ENCODE assay signal across 25 cellular contexts in the genomic region with DNA sequence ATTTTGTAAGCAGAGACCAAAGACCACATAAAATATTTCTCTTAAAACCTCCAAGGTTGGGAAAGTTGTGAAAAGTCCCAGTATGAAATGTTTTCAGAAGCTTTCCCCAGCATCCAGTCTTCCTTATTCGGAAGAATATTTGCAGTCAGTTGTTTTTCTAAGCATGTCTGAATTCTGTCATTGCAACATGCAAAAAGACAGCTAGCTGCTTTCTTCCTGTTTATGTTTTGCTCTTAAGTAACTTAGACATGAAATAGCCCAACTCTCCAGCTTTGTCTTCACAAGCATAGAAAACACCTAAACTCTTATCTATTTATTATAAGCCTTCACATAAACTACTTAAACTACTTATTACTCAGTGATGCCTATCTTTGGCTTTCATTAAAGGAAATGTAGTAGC. TPM values are rescaled to one million over a fixed set of nuclear protein-coding genes. Genes with fewer than 3 reads are reported as not detected.
"Had no signal": no experiment of that assay in that cellular context is flagged by ENCODE, and none has a peak within 500 bp of the region (broad histone marks: within the 10 kb centered on the region; RNA-seq: fewer than 3 reads in every experiment).

No MANE protein-coding gene starts in this region.

- H3K27ac ChIP-seq: breast epithelium, stomach, thoracic aorta, upper lobe of left lung had no signal

- H3K4me1 ChIP-seq: breast epithelium, stomach, upper lobe of left lung had no signal

- H3K9me3 ChIP-seq: thoracic aorta had no signal

- H3K4me3 ChIP-seq: breast epithelium, lung, stomach, thoracic aorta, upper lobe of left lung had no signal

- H3K36me3 ChIP-seq: breast epithelium, stomach, thoracic aorta, upper lobe of left lung had no signal

- ATAC-seq: activated CD8-positive, alpha-beta T cell treated with anti-CD3 and anti-CD28 coated beads for 36 hours; esophagus mucosa; left lobe of liver; stimulated activated effector memory CD8-positive, alpha-beta T cell treated with anti-CD3 and anti-CD28 coated beads, Interleukin-12 subunit alpha, Interleukin-12 subunit beta, amount 100 ng/mL, for 72 hours had no signal

- DNase-seq: activated B cell treated with CpG ODN at 0.5 μM for 24 hours; activated CD4-positive, alpha-beta T cell treated with anti-CD3 and anti-CD28 coated beads, Interleukin-2, amount 10 ng/mL, durations not matched to agents 24 days and 14 days; activated CD8-positive, alpha-beta T cell treated with anti-CD3 and anti-CD28 coated beads for 36 hours; activated naive CD4-positive, alpha-beta T cell treated with anti-CD3 and anti-CD28 coated beads for 36 hours; activated T-cell treated with anti-CD3 and anti-CD28 coated beads, Interleukin-2, amount 50 U/mL, for 1 hour; aorta; cerebellar nuclear complex; effector CD8-positive, alpha-beta T cell; foreskin melanocyte; glutamatergic neuron; hippocampal formation; kidney; midbrain; posterior cingulate gyrus; retina; stimulated activated CD4-positive, alpha-beta T cell treated with anti-CD3 and anti-CD28 coated beads, Interleukin-15, amount 100 ng/mL, for 24 hours; stimulated activated CD4-positive, alpha-beta T cell treated with anti-CD3 and anti-CD28 coated beads, Interleukin-2, amount 100 ng/mL, for 48 hours; stomach; upper lobe of left lung had no signal

- H3K27me3 ChIP-seq: breast epithelium, stomach, upper lobe of left lung had no signal

RNA-seq across cellular contexts. Expression of a gene that starts 57.9 kb away (rescaled TPM):
- total RNA-seq: activated B cell treated with CpG ODN at 0.5 μM for 24 hours; activated CD4-positive, alpha-beta T cell treated with anti-CD3 and anti-CD28 coated beads, Interleukin-2, amount 10 ng/mL, durations not matched to agents 24 days and 14 days; activated CD8-positive, alpha-beta T cell treated with anti-CD3 and anti-CD28 coated beads for 36 hours; activated naive CD4-positive, alpha-beta T cell treated with anti-CD3 and anti-CD28 coated beads for 36 hours; aorta; breast epithelium; esophagus mucosa; kidney; left lobe of liver; stomach; thoracic aorta had no signal
